ENCODE assay signal across 8 cellular contexts in genomic region chr2:108534577-108535379, GRCh38. TPM values are rescaled to one million over a fixed set of nuclear protein-coding genes. Genes with fewer than 3 reads are reported as not detected.
DNase-seq lines count a peak whose midpoint lies in the region; ATAC-seq and TF ChIP-seq lines count a peak whose summit lies in the region.

No MANE protein-coding gene starts in this region.

- H2BK12ac ChIP-seq in H9 (ENCODE audit: insufficient read length, low read depth, low read length), result no peak overlapping the region

- no peak overlapping the region for H2BK15ac ChIP-seq in H9 (ENCODE audit: low read depth, low read length)

- TF ChIP-seq CTCF in GM12865 (IDR thresholded peaks at IDR 0.05; ENCODE audit: insufficient read depth, low read depth, low read length, missing control alignments) (no peak), H9 (conservative IDR thresholded peaks at IDR 0.05) (no peak), WTC11 (IDR thresholded peaks at IDR 0.05) (no peak), lower lobe of right lung (IDR thresholded peaks at IDR 0.05) (no peak)

- H3K27me3 ChIP-seq in H9 (ENCODE audit: insufficient read depth, low read length) (no peaks in the 10 kb centered on the region), lower lobe of right lung (ENCODE audit: low read depth) (no peaks in the 10 kb centered on the region)

- H3K27ac Mint-ChIP-seq in H9 (peak overlapping the region in 1 of 3 experiments; percentile 37; a peak in 1 of 7 replicates), WTC11 (peak overlapping the region; percentile 76)
- peak overlapping the region; percentile 92 for H3K27ac Mint-ChIP-seq in dendritic cell treated with granulocyte-macrophage colony-stimulating factor and Interleukin-4, amounts not matched to agents 40 ng/mL and 50 ng/mL, for 4 days

- H3K79me1 ChIP-seq in H9 (ENCODE audit: insufficient read depth, low read depth, low read length, poor library complexity, severe bottlenecking), result no peaks in the 10 kb centered on the region

- CTCF ChIA-PET in WTC11 (lab: Charles Lee), result interaction anchor here (1.1 to 1.5 kb wide), 2 partner anchors 49 to 101 kb away, joined by 6 to 7 read pairs; no protein-coding TSS in a partner anchor

- peak overlapping the region; percentile 64 for H3K9ac ChIP-seq in H9 (ENCODE audit: extremely low read depth, insufficient read length, low read length)

- no peak overlapping the region for H3K23ac ChIP-seq in H9 (ENCODE audit: insufficient read length, low read depth, low read length)

- H3K4me1 Mint-ChIP-seq in H9 (peaks cover 31 to 35% of the 10 kb centered on the region in 2 experiments), WTC11 (peaks cover 36% of the 10 kb centered on the region)
- H3K4me1 Mint-ChIP-seq in dendritic cell treated with granulocyte-macrophage colony-stimulating factor and Interleukin-4, amounts not matched to agents 40 ng/mL and 50 ng/mL, for 4 days (ENCODE audit: low read depth), result peaks cover 52% of the 10 kb centered on the region

- H3K4me3 ChIP-seq in GM12865 (ENCODE audit: low read depth, low read length), result peak overlapping the region; percentile 92
- peak overlapping the region; percentile 88 for H3K4me3 ChIP-seq in lower lobe of right lung

- DNase-seq in GM12865 (ENCODE audit: low read depth) (peak; percentile 50), H9 (peak; percentile 34), Kasumi-1 (lab: John Stamatoyannopoulos, UW) (peak; percentile 57 to 74), WTC11 (ENCODE audit: low spot score) (peak; percentile 31), lower lobe of right lung (peak; percentile 66), NCI-H2107 (lab: John Stamatoyannopoulos, UW) (no peak)
- peak in 2 of 3 donors; percentile 2 to 31 for DNase-seq in stimulated activated CD4-positive, alpha-beta T cell treated with anti-CD3 and anti-CD28 coated beads, TNF-alpha, amount 100 ng/mL, for 48 hours (ENCODE audit: low read depth in 3 of 3)

- POLR2A ChIA-PET in WTC11 (lab: Charles Lee), result interaction anchor here (1.0 to 1.1 kb wide), 2 partner anchors 40 to 246 kb away, joined by 3 to 4 read pairs; partner anchors contain the start of gene SULT1C2

- H3K36me3 ChIP-seq in lower lobe of right lung, result no peaks in the 10 kb centered on the region

- H4K20me1 ChIP-seq in H9 (ENCODE audit: control insufficient read depth, insufficient read depth, insufficient read length), result no peaks in the 10 kb centered on the region

- no peak overlapping the region for H3K18ac ChIP-seq in H9 (ENCODE audit: insufficient read length, low read depth, low read length)

- peaks cover 10% of the 10 kb centered on the region; the same call in 1 of the 2 replicates for H3K79me2 ChIP-seq in H9 (ENCODE audit: insufficient read depth, low read length)

- no peak overlapping the region for H2AK5ac ChIP-seq in H9 (ENCODE audit: insufficient read length, low read length)

- ATAC-seq in WTC11 (peak; percentile 3), lower lobe of right lung (no peak)

- H3K4me3 Mint-ChIP-seq in H9, result peak overlapping the region; percentile 87 to 93
- peak overlapping the region; percentile 92 for H3K4me3 Mint-ChIP-seq in WTC11
- H3K4me3 Mint-ChIP-seq in dendritic cell treated with granulocyte-macrophage colony-stimulating factor and Interleukin-4, amounts not matched to agents 40 ng/mL and 50 ng/mL, for 4 days, result peak overlapping the region; percentile 82

- H2BK20ac ChIP-seq in H9 (ENCODE audit: low read depth, low read length, poor library complexity, severe bottlenecking), result no peak overlapping the region

- H3K36me3 Mint-ChIP-seq in H9 (ENCODE audit: insufficient read depth in 1 of 3, low read depth in 3 of 3) (peaks cover 0 to 2% (median 0%) of the 10 kb centered on the region in 3 experiments; a peak in 2 of 7 replicates), WTC11 (no peaks in the 10 kb centered on the region)
- peaks cover 24% of the 10 kb centered on the region for H3K36me3 Mint-ChIP-seq in dendritic cell treated with granulocyte-macrophage colony-stimulating factor and Interleukin-4, amounts not matched to agents 40 ng/mL and 50 ng/mL, for 4 days (ENCODE audit: low read depth)

- H4K5ac ChIP-seq in H9 (ENCODE audit: insufficient read length, low read depth, low read length), result no peak overlapping the region

- H3T11ph ChIP-seq in H9 (ENCODE audit: low read length), result no peak overlapping the region

- H4K8ac ChIP-seq in H9 (replicated peaks; ENCODE audit: insufficient read length, low read depth, low read length), result no peak overlapping the region

- no peak overlapping the region for H2BK120ac ChIP-seq in H9 (ENCODE audit: low read depth, low read length, poor library complexity, severe bottlenecking)

- no peak overlapping the region for H4K91ac ChIP-seq in H9 (ENCODE audit: insufficient read length, low read depth, low read length)

- H3K14ac ChIP-seq in H9 (ENCODE audit: insufficient read depth, low read length), result peak overlapping the region; percentile 84

- no CpG with 5 or more reads among the region's 59 CpGs for WGBS in H9 (ENCODE audit: extremely low coverage, insufficient read length, low lambda C conversion rate)

- no peaks in the 10 kb centered on the region for H3K23me2 ChIP-seq in H9 (ENCODE audit: insufficient read length, low read depth, low read length, poor library complexity, severe bottlenecking)

- H3K9me3 ChIP-seq in H9 (ENCODE audit: control insufficient read depth, low read depth, low read length) (no peaks in the 10 kb centered on the region), lower lobe of right lung (no peaks in the 10 kb centered on the region)

- H3K4me1 ChIP-seq in H9 (ENCODE audit: insufficient read depth, low read length) (no peaks in the 10 kb centered on the region), lower lobe of right lung (peaks cover 19% of the 10 kb centered on the region)

- H3K27ac ChIP-seq in H9 (ENCODE audit: insufficient read length, low read depth, low read length) (no peak overlapping the region), lower lobe of right lung (peak overlapping the region; percentile 96)

- intact Hi-C loops in dendritic cell treated with granulocyte-macrophage colony-stimulating factor and Interleukin-4, amounts not matched to agents 40 ng/mL and 50 ng/mL, for 4 days (cut with micrococcal nuclease), result loop anchor here (1.0 to 5.0 kb wide), 3 partner anchors 38 to 85 kb away; partner anchors contain the start of gene GCC2
- intact Hi-C loops in lower lobe of right lung (cut with DNase I), result no loop called here

- H2BK5ac ChIP-seq in H9 (ENCODE audit: insufficient read length, low read length), result no peak overlapping the region

- H3K9me3 Mint-ChIP-seq in H9 (no peaks in the 10 kb centered on the region), WTC11 (no peaks in the 10 kb centered on the region)
- no peaks in the 10 kb centered on the region for H3K9me3 Mint-ChIP-seq in dendritic cell treated with granulocyte-macrophage colony-stimulating factor and Interleukin-4, amounts not matched to agents 40 ng/mL and 50 ng/mL, for 4 days

- H3K56ac ChIP-seq in H9 (ENCODE audit: insufficient read length, low read depth, low read length), result no peak overlapping the region

- H2AFZ ChIP-seq in H9 (ENCODE audit: low read length), result no peak overlapping the region

- H3K27me3 Mint-ChIP-seq in H9 (ENCODE audit: low read depth), result peaks cover 8% of the 10 kb centered on the region
- H3K27me3 Mint-ChIP-seq in WTC11 (ENCODE audit: low read depth), result peaks cover 12% of the 10 kb centered on the region
- no peaks in the 10 kb centered on the region for H3K27me3 Mint-ChIP-seq in dendritic cell treated with granulocyte-macrophage colony-stimulating factor and Interleukin-4, amounts not matched to agents 40 ng/mL and 50 ng/mL, for 4 days

- peak overlapping the region; percentile 98 for H3K4me2 ChIP-seq in H9 (ENCODE audit: insufficient read depth, insufficient read length, low read length)

- H3K4ac ChIP-seq in H9 (ENCODE audit: low read depth, low read length), result no peak overlapping the region

TF ChIP-seq in WTC11, 78 proteins besides CTCF, POLR2A, EP300 and RAD21:
- TF ChIP-seq NFATC4 (CRISPR knock-in tag; IDR thresholded peaks at IDR 0.05) (no peak), E2F1 (CRISPR knock-in tag; IDR thresholded peaks at IDR 0.05) (no peak), SP1 (CRISPR knock-in tag; conservative IDR thresholded peaks at IDR 0.05) (no peak), CREB1 (CRISPR knock-in tag; IDR thresholded peaks at IDR 0.05) (no peak), GABPB1 (CRISPR knock-in tag; IDR thresholded peaks at IDR 0.05) (no peak), JAZF1 (CRISPR knock-in tag; IDR thresholded peaks at IDR 0.05) (no peak), E2F4 (CRISPR knock-in tag; IDR thresholded peaks at IDR 0.05; ENCODE audit: borderline replicate concordance, low read depth) (no peak), NR3C1 (CRISPR knock-in tag; conservative IDR thresholded peaks at IDR 0.05; ENCODE audit: low read depth) (no peak)

RNA-seq across cellular contexts. Expression of gene LIMS1, which starts 0.5 kb away (rescaled TPM):
- 33.4 and 37.7 TPM in 2 replicates for total RNA-seq in H9 (2021)
- 40.7 to 50.6 TPM (median 43.4 TPM) in 3 replicates for total RNA-seq in WTC11 (2021)
- total RNA-seq in lower lobe of right lung, result 85.5 TPM
